In the genomic region with DNA sequence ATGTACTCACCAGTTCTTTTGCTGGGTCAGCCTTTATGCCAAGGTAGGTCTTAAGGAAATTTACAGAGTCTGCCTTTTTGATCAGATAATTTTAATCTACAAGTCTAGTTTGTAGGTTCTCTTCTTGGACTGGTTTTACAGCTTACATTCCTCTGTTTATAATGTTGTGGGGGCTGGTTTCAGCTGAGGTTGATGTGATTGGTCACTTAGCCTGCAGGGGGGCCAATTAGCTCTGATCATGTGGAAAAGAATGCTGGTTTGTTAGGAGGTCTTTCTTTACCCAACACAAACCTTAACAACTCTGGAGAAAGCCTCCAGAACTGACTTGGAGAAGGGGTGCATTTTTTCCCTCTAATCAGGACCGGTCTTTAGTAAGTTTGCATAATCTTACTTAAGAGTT, we compare ENCODE assay signal across 1 cellular context.
TF ChIP-seq lines count a peak whose summit lies in the region.

A gene (minus strand): TSS at position 131 of the 400 bp plus-strand sequence. CDS start 5,203 bp downstream, outside the sequence.

TF ChIP-seq in H1, 55 proteins besides CTCF, POLR2A, EP300 and RAD21:
- TF ChIP-seq NANOG (IDR thresholded peaks at IDR 0.05; ENCODE audit: insufficient read depth, low read depth, low read length, poor library complexity, severe bottlenecking) (no peak), BCL11A (IDR thresholded peaks at IDR 0.05; ENCODE audit: low read depth in 2 of 2, low read length in 2 of 2) (no peak), CHD1 (IDR thresholded peaks at IDR 0.05; ENCODE audit: low read depth, low read length) (no peak), CHD2 (IDR thresholded peaks at IDR 0.05; ENCODE audit: low read length) (no peak), SP2 (IDR thresholded peaks at IDR 0.05; ENCODE audit: low read length) (no peak), CBX8 (IDR thresholded peaks at IDR 0.05; ENCODE audit: borderline replicate concordance, low read depth, low read length) (no peak), MAFK (IDR thresholded peaks at IDR 0.05; ENCODE audit: low read depth, low read length) (no peak), KDM5A (IDR thresholded peaks at IDR 0.05; ENCODE audit: low read length) (no peak), RBBP5 (IDR thresholded peaks at IDR 0.05; ENCODE audit: borderline replicate concordance, low read depth, low read length) (no peak), SP1 (IDR thresholded peaks at IDR 0.05; ENCODE audit: low read depth, low read length) (no peak), YY1 (IDR thresholded peaks at IDR 0.05; ENCODE audit: low read depth, low read length) (no peak)
- TF ChIP-seq, protein P1, sequence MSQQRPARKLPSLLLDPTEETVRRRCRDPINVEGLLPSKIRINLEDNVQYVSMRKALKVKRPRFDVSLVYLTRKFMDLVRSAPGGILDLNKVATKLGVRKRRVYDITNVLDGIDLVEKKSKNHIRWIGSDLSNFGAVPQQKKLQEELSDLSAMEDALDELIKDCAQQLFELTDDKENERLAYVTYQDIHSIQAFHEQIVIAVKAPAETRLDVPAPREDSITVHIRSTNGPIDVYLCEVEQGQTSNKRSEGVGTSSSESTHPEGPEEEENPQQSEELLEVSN (IDR thresholded peaks at IDR 0.05), result no peak
